ENCODE assay signal across 28 cellular contexts in the genomic region with DNA sequence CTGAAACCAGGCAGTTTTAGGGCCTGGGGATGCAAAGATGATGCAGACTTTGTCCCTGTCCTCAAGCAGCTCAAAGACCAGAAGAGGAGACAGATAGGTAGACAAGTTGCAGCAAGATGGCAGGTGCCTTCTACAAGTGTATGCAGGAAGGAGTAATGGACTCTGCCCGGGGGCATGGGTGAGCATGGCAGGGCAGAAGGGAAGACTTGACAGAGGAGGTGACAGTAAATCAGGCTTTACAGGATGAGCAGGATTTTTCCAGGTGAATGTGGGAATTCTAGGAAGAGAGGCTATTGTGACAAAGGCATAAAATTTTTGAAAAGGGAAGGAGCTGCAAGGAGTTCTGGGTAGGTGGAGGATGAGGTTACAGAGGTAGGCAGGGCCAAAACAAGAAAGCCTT. TPM values are rescaled to one million over a fixed set of nuclear protein-coding genes. Genes with fewer than 3 reads are reported as not detected.
"Had no signal": no experiment of that assay in that cellular context is flagged by ENCODE, and none has a peak within 500 bp of the region (broad histone marks: within the 10 kb centered on the region; RNA-seq: fewer than 3 reads in every experiment).

No MANE protein-coding gene starts in this region.

- ATAC-seq: activated CD4-positive, alpha-beta T cell treated with anti-CD3 and anti-CD28 coated beads for 36 hours; activated CD4-positive, CD25-positive, alpha-beta regulatory T cell treated with anti-CD3 and anti-CD28 coated beads, Interleukin-2, amount 50 U/mL, for 24 hours; activated CD8-positive, alpha-beta T cell treated with anti-CD3 and anti-CD28 coated beads, Interleukin-2, amount 10 ng/mL, durations not matched to agents 7 days and 5 days; WTC11 had no signal

- H3K4me2 ChIP-seq: SK-N-SH had no signal

- H3K9ac ChIP-seq: SK-N-SH had no signal

- H3K9me3 ChIP-seq: ascending aorta, SJSA1, SK-N-SH had no signal

- DNase-seq: activated CD4-positive, alpha-beta T cell treated with anti-CD3 and anti-CD28 coated beads for 36 hours; activated CD4-positive, alpha-beta T cell treated with anti-CD3 and anti-CD28 coated beads, Interleukin-2, amount 10 ng/mL, durations not matched to agents 7 days and 5 days; activated CD4-positive, alpha-beta T cell treated with anti-CD3 and anti-CD28 coated beads, Interleukin-2, amount 50 U/mL, for 48 hours; activated CD8-positive, alpha-beta T cell treated with anti-CD3 and anti-CD28 coated beads, Interleukin-2, amount 10 ng/mL, durations not matched to agents 7 days and 5 days; activated gamma-delta T cell; activated naive CD4-positive, alpha-beta T cell treated with Interleukin-2 at 50 U/mL for 16 hours; activated naive CD8-positive, alpha-beta T cell treated with anti-CD3 and anti-CD28 coated beads, Interleukin-2, amount 10 ng/mL, durations not matched to agents 7 days and 5 days; activated T-cell treated with anti-CD3 and anti-CD28 coated beads, Interleukin-2, amount 50 U/mL, for 24 hours; amygdala; NCI-H1092 treated with DMSO at 0.1 percent for 48 hours; NCI-H1417; NCI-H146; NCI-H187; NCI-H2029 treated with DMSO at 0.1 percent for 48 hours; NCI-H2171 treated with DMSO at 0.1 percent for 48 hours; NCI-H226; NCI-H446 treated with DMSO at 0.1 percent for 48 hours; NCI-H524; NCI-H69; NCI-H82; SHP77; SK-N-SH had no signal

- H3K27me3 ChIP-seq: ascending aorta, SJSA1 had no signal

- H3K27ac ChIP-seq: cardiac muscle cell, SJSA1 had no signal

- H3K36me3 ChIP-seq: cardiac muscle cell had no signal

- H3K4me3 ChIP-seq: cardiac muscle cell, SJSA1 had no signal

RNA-seq across cellular contexts. Expression of a gene that starts 4.7 kb away (rescaled TPM):
- total RNA-seq: activated CD4-positive, alpha-beta T cell treated with anti-CD3 and anti-CD28 coated beads for 36 hours; activated CD4-positive, alpha-beta T cell treated with anti-CD3 and anti-CD28 coated beads, Interleukin-2, amount 10 ng/mL, durations not matched to agents 7 days and 5 days; activated CD8-positive, alpha-beta T cell treated with anti-CD3 and anti-CD28 coated beads, Interleukin-2, amount 10 ng/mL, durations not matched to agents 7 days and 5 days; activated naive CD8-positive, alpha-beta T cell treated with anti-CD3 and anti-CD28 coated beads, Interleukin-2, amount 10 ng/mL, durations not matched to agents 7 days and 5 days; activated T-helper 2 cell treated with anti-CD3 and anti-CD28 coated beads, Interferon-gamma antibody, Interleukin-2, Interleukin-4, amounts not matched to agents 10 μg/mL and 5 μg/mL and 100 μg/mL, durations not matched to agents 14 hours and 24 hours and 36 hours had no signal
